1 cellular context compared by ENCODE assay signal in the genomic region with DNA sequence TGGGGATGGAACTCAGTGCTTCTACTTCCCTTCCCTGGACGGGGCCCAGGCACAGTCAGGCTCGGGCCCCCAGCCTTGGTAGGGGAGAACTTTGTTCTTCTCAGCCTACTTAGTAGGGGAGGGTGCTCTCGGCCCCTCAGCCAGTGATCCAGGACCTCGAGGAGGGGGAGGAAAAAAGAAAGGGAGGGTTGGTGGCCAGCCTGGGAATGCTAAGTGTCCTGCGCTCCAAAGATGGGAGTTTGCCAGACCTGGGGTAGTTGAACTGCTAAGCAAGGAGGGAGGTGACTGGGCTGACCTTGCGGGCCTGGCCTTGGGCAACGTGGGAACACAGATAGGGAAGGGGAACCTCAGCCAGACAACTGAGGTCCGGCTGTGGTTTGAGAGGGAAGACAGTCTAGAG.
TF ChIP-seq lines count a peak whose summit lies in the region.

No MANE protein-coding gene starts in this region.

TF ChIP-seq in HepG2, 621 proteins besides CTCF, POLR2A, EP300 and RAD21:
- TF ChIP-seq ZNF550 (CRISPR knock-in tag; IDR thresholded peaks at IDR 0.05; ENCODE audit: borderline replicate concordance) = 0 out of 2 replicates have a peak, but pooled peaks have one; percentile 41
- TF ChIP-seq, protein P1, sequence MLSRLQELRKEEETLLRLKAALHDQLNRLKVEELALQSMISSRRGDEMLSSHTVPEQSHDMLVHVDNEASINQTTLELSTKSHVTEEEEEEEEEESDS (CRISPR knock-in tag; IDR thresholded peaks at IDR 0.05; ENCODE audit: borderline replicate concordance) = no peak
- TF ChIP-seq NPAS2 (CRISPR knock-in tag; IDR thresholded peaks at IDR 0.05; ENCODE audit: borderline replicate concordance) = no peak
- TF ChIP-seq REPIN1 (CRISPR knock-in tag; IDR thresholded peaks at IDR 0.05; ENCODE audit: borderline replicate concordance, low read depth) = no peak
